ENCODE assay signal across 8 cellular contexts in the genomic region with DNA sequence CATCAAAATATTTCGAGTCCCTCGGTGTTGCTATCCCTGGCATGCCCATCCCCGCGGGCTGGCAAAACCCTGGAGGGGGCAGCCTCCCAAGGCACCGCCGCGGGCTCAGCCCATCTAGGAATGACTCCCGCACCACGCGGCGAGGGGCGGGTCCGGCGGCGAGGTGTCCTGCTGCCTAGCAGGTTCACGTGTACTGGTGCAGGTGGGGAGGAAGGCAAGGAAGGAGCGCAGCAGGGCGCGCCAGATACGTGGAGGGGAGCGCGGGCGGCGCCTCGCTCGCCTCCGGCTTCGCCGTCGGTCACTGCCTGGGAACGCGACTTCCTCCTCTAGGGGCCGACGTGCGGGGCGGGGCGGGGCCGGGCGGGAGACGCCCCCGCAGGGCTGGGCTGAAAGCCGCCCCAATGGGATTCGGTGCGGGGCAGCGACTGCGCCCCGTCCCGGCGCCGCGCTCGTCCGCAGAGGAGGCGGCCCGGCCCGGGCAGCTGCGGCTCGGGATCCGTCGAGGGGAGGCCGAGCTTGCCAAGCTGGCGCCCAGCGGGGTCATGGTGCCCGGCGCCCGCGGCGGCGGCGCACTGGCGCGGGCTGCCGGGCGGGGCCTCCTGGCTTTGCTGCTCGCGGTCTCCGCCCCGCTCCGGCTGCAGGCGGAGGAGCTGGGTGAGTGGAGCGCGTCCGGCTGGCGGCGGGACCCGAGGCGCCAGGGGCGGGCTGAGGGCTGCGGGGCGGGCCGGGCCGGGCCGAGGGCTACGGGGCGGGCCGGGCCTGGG. TPM values are rescaled to one million over a fixed set of nuclear protein-coding genes. Genes with fewer than 3 reads are reported as not detected.
A peak's percentile ranks its signal among the peaks of the same experiment; 100 is the strongest.
DNase-seq lines count a peak whose midpoint lies in the region; ATAC-seq, FAIRE-seq and TF ChIP-seq lines count a peak whose summit lies in the region.

Gene DCBLD1, plus strand, starts transcription at position 435 of the 764 bp plus-strand sequence. Its CDS starts 108 bp downstream, at position 543.

- H3K9me3 ChIP-seq in H1 (ENCODE audit: insufficient read depth in 2 of 2, low read depth in 1 of 2, low read length in 1 of 2), result peaks cover 5 to 8% of the 10 kb centered on the region in 2 experiments; a peak in 2 of 4 replicates

- no peak for TF ChIP-seq CTCF in AG10803 (conservative IDR thresholded peaks at IDR 0.05; ENCODE audit: low read length)
- no peak for TF ChIP-seq CTCF in H1 (IDR thresholded peaks at IDR 0.05; ENCODE audit: control extremely low read depth in 1 of 3, insufficient read depth in 1 of 3, low read depth in 1 of 3, low read length in 3 of 3)

- peaks cover 18% of the 10 kb centered on the region for H3K23me2 ChIP-seq in H1 (ENCODE audit: low read depth, low read length)

- peak; percentile 76 for DNase-seq in AG10803 (ENCODE audit: low read depth)
- peak; percentile 31 for DNase-seq in NCI-H748 treated with DMSO at 0.1 percent for 48 hours (lab: John Stamatoyannopoulos, UW)
- peak; percentile 66 for DNase-seq in activated CD8-positive, alpha-beta T cell treated with anti-CD3 and anti-CD28 coated beads, Interleukin-2, amount 10 ng/mL, durations not matched to agents 7 days and 5 days
- DNase-seq in H1 (ENCODE audit: low read depth in 1 of 2, low spot score in 2 of 2), result peak in 1 of 2 experiments; percentile 80
- peak; percentile 22 to 46 for DNase-seq in memory B cell (ENCODE audit: low spot score in 2 of 2)
- DNase-seq in stimulated activated CD8-positive, alpha-beta memory T cell treated with anti-CD3 and anti-CD28 coated beads, Interleukin-15, amount 100 ng/mL, for 4 hours (ENCODE audit: low read depth in 2 of 2), result peak; percentile 12 to 39

- peak within 1 kb of the TSS; percentile 83 for H3K18ac ChIP-seq in H1 (ENCODE audit: extremely low read depth, low read length)

- H4K20me1 ChIP-seq in H1 (replicated peaks in 1 of 2; ENCODE audit: control insufficient read depth in 1 of 2, insufficient read depth in 2 of 2, low read length in 2 of 2), result no peaks in the 10 kb centered on the region

- no peak for FAIRE-seq in H1 (lab: Jason Lieb, UNC)

- no peak within 1 kb of the TSS for H3K56ac ChIP-seq in H1 (replicated peaks; ENCODE audit: insufficient read length, low read depth, low read length)

- H3K9me3 Mint-ChIP-seq in activated CD8-positive, alpha-beta T cell treated with anti-CD3 and anti-CD28 coated beads, Interleukin-2, amount 10 ng/mL, durations not matched to agents 7 days and 5 days (ENCODE audit: insufficient read depth), result no peaks in the 10 kb centered on the region
- no peaks in the 10 kb centered on the region for H3K9me3 Mint-ChIP-seq in memory B cell

- peaks cover 7 to 10% (median 8%) of the 10 kb centered on the region in 4 experiments for H3K4me1 ChIP-seq in H1 (replicated peaks in 1 of 4; ENCODE audit: control insufficient read depth in 3 of 4, insufficient read depth in 4 of 4, low read length in 3 of 4)

- peak within 1 kb of the TSS; percentile 38; the same call in 1 of the 2 replicates for H2BK5ac ChIP-seq in H1 (ENCODE audit: low read depth, low read length)

- no peaks in the 10 kb centered on the region for H3K36me3 Mint-ChIP-seq in activated CD8-positive, alpha-beta T cell treated with anti-CD3 and anti-CD28 coated beads, Interleukin-2, amount 10 ng/mL, durations not matched to agents 7 days and 5 days (ENCODE audit: low read depth)
- peaks cover 3% of the 10 kb centered on the region for H3K36me3 Mint-ChIP-seq in memory B cell

- peak within 1 kb of the TSS; percentile 80 for H4K8ac ChIP-seq in H1 (ENCODE audit: extremely low read depth, insufficient read depth, low read length)

- no peak within 1 kb of the TSS for H3K23ac ChIP-seq in H1 (ENCODE audit: insufficient read length)

- no peak within 1 kb of the TSS for H3K27ac ChIP-seq in H1 (ENCODE audit: low read depth, low read length)

- no peaks in the 10 kb centered on the region for H3K79me1 ChIP-seq in H1 (ENCODE audit: low read depth, low read length)

- H4K91ac ChIP-seq in H1 (replicated peaks; ENCODE audit: insufficient read length, low read length), result no peak within 1 kb of the TSS

- peak within 1 kb of the TSS; percentile 48 for H3K27ac Mint-ChIP-seq in activated CD8-positive, alpha-beta T cell treated with anti-CD3 and anti-CD28 coated beads, Interleukin-2, amount 10 ng/mL, durations not matched to agents 7 days and 5 days
- peak within 1 kb of the TSS; percentile 29 for H3K27ac Mint-ChIP-seq in memory B cell

- no peak for TF ChIP-seq EP300 in H1 (IDR thresholded peaks at IDR 0.05; ENCODE audit: borderline replicate concordance in 1 of 2, low read depth in 2 of 2, low read length in 2 of 2)

- no peak within 1 kb of the TSS for H3K4ac ChIP-seq in H1 (replicated peaks; ENCODE audit: insufficient read length, low read depth, low read length)

- peak; percentile 71 for ATAC-seq in HG03108 (IDR thresholded peaks at IDR 0.05; ENCODE audit: unreplicated experiment)
- ATAC-seq in activated CD8-positive, alpha-beta T cell treated with anti-CD3 and anti-CD28 coated beads, Interleukin-2, amount 10 ng/mL, durations not matched to agents 7 days and 5 days, result peak; percentile 87
- ATAC-seq in memory B cell (ENCODE audit: low read depth), result peak; percentile 76

- H2BK15ac ChIP-seq in H1 (ENCODE audit: low read length), result no peak within 1 kb of the TSS

- no peak within 1 kb of the TSS for H2BK20ac ChIP-seq in H1 (ENCODE audit: low read length)

- peaks cover 47% of the 10 kb centered on the region for H3K27me3 Mint-ChIP-seq in activated CD8-positive, alpha-beta T cell treated with anti-CD3 and anti-CD28 coated beads, Interleukin-2, amount 10 ng/mL, durations not matched to agents 7 days and 5 days (ENCODE audit: low read depth)
- H3K27me3 Mint-ChIP-seq in memory B cell, result peaks cover 19% of the 10 kb centered on the region

- H4K5ac ChIP-seq in H1 (ENCODE audit: insufficient read length, low read depth, low read length), result no peak within 1 kb of the TSS

- no peaks in the 10 kb centered on the region for H3K79me2 ChIP-seq in H1 (ENCODE audit: control insufficient read depth in 1 of 2, insufficient read depth in 2 of 2, low read length in 2 of 2)

- POLR2A ChIA-PET in activated CD8-positive, alpha-beta T cell treated with anti-CD3 and anti-CD28 coated beads, Interleukin-2, amount 10 ng/mL, durations not matched to agents 7 days and 5 days (lab: Charles Lee), result interaction anchor here (0.7 to 1.9 kb wide), 3 partner anchors 65 to 120 kb away, joined by 3 to 7 read pairs (median 4); partner anchors contain the start of gene GOPC
- POLR2A ChIA-PET in H1 (lab: Charles Lee; ENCODE audit: partially characterized antibody), result interaction anchor here (0.5 to 2.1 kb wide), 4 partner anchors 9 to 291 kb away, joined by 4 to 6 read pairs (median 5); partner anchors contain the start of gene GOPC

- no peak within 1 kb of the TSS for H2BK120ac ChIP-seq in H1 (replicated peaks; ENCODE audit: low read depth, low read length)

- peak within 1 kb of the TSS; percentile 88 for H2AFZ ChIP-seq in H1 (ENCODE audit: low read length)

- peaks cover 0 to 3% (median 0%) of the 10 kb centered on the region in 4 experiments; a peak in 2 of 8 replicates for H3K36me3 ChIP-seq in H1 (ENCODE audit: control insufficient read depth in 2 of 4, insufficient read depth in 4 of 4, low read length in 3 of 4)

- TF ChIP-seq POLR2A in GM18951 (IDR thresholded peaks at IDR 0.05; ENCODE audit: extremely low read depth, insufficient read depth, insufficient read length) (peak; percentile 70), H1 (IDR thresholded peaks at IDR 0.05; ENCODE audit: control extremely low read depth in 1 of 2, low read depth in 2 of 2, low read length in 2 of 2) (peak in 1 of 2 experiments; percentile 53; a peak in 2 of 3 replicates)

- 2% methylated on average over 49 of the region's 96 CpGs; no CpG with 5 or more reads in 1 of the 2 experiments for WGBS in H1 (ENCODE audit: extremely low coverage in 1 of 2, insufficient coverage in 1 of 2, insufficient read length in 1 of 2, insufficient replicate concordance in 2 of 2, low coverage in 1 of 2, low lambda C conversion rate in 2 of 2, missing lambda C conversion rate in 1 of 2), 2 experiments

- H2AK5ac ChIP-seq in H1 (ENCODE audit: low read depth, low read length), result no peak within 1 kb of the TSS

- peak within 1 kb of the TSS; percentile 85 for H3K4me3 Mint-ChIP-seq in activated CD8-positive, alpha-beta T cell treated with anti-CD3 and anti-CD28 coated beads, Interleukin-2, amount 10 ng/mL, durations not matched to agents 7 days and 5 days
- peak within 1 kb of the TSS; percentile 83 for H3K4me3 Mint-ChIP-seq in memory B cell

- CTCF ChIA-PET in activated CD8-positive, alpha-beta T cell treated with anti-CD3 and anti-CD28 coated beads, Interleukin-2, amount 10 ng/mL, durations not matched to agents 7 days and 5 days (lab: Charles Lee), result interaction anchor here (0.8 to 5.7 kb wide), 10 partner anchors 14 to 123 kb away, joined by 3 to 42 read pairs (median 6); no protein-coding TSS in a partner anchor
- CTCF ChIA-PET in H1 (lab: Charles Lee; ENCODE audit: partially characterized antibody), result interaction anchor here (0.7 to 8.2 kb wide), 9 partner anchors 13 to 312 kb away, joined by 3 to 58 read pairs (median 5); no protein-coding TSS in a partner anchor

- peaks cover 18% of the 10 kb centered on the region for H3K4me1 Mint-ChIP-seq in activated CD8-positive, alpha-beta T cell treated with anti-CD3 and anti-CD28 coated beads, Interleukin-2, amount 10 ng/mL, durations not matched to agents 7 days and 5 days (ENCODE audit: low read depth)
- peaks cover 12% of the 10 kb centered on the region for H3K4me1 Mint-ChIP-seq in memory B cell

- peak within 1 kb of the TSS; percentile 43 to 87 (median 74) for H3K9ac ChIP-seq in H1 (replicated peaks in 1 of 4; ENCODE audit: extremely low read depth in 1 of 4, low read depth in 3 of 4, low read length in 3 of 4)

- H3K4me3 ChIP-seq in AG10803 (ENCODE audit: low read length) (peak within 1 kb of the TSS; percentile 88), H1 (ENCODE audit: extremely low read depth in 1 of 4, insufficient read depth in 2 of 4, low read depth in 3 of 4, low read length in 4 of 4) (peak within 1 kb of the TSS; percentile 60 to 96 (median 71))

- TF ChIP-seq RAD21 in H1 (IDR thresholded peaks at IDR 0.05 in 1 of 2, conservative IDR thresholded peaks at IDR 0.05 in 1 of 2; ENCODE audit: low read depth in 2 of 2, low read length in 2 of 2), result no peak

- H2BK12ac ChIP-seq in H1 (ENCODE audit: low read depth, low read length), result no peak within 1 kb of the TSS; the same call in 1 of the 2 replicates

- H3K4me2 ChIP-seq in H1 (ENCODE audit: insufficient read depth in 1 of 2, low read depth in 2 of 2, low read length in 2 of 2), result peak within 1 kb of the TSS; percentile 87 to 97

- in situ Hi-C loops in GM18951 (cut with MboI; ENCODE audit: low sequenced_read_pairs, unreplicated experiment), result no loop called here

- no peak within 1 kb of the TSS for H3K14ac ChIP-seq in H1 (ENCODE audit: insufficient read length)

- peaks cover 0 to 27% (median 20%) of the 10 kb centered on the region in 4 experiments; a peak in 6 of 7 replicates for H3K27me3 ChIP-seq in H1 (replicated peaks in 1 of 4; ENCODE audit: control insufficient read depth in 3 of 4, extremely low read depth in 1 of 4, insufficient read depth in 3 of 4, low read length in 3 of 4)

RNA-seq across cellular contexts. Expression of gene DCBLD1, which starts in this region (rescaled TPM):
- 1 to 10 TPM; 2.5 to 4.3 TPM for total RNA-seq in activated CD8-positive, alpha-beta T cell treated with anti-CD3 and anti-CD28 coated beads, Interleukin-2, amount 10 ng/mL, durations not matched to agents 7 days and 5 days
- total RNA-seq in H1 (2021; fragmentation: NEBNext Ultra II Directional; extraction: Animal tissue kit (Norgen Biotek cat#: 25700)), result 7.9 and 11.2 TPM in 2 replicates
- polyA plus RNA-seq in H1 (2011; rRNA removed), result 3.7 and 3.9 TPM in 2 replicates
- polyA plus RNA-seq in H1 (2011; cell fraction: cytosol; rRNA removed), result 5.0 TPM
- 4.1 TPM for polyA plus RNA-seq in H1 (2011; cell fraction: nucleus; rRNA removed)
- polyA plus RNA-seq in H1 (2012, experiment 1 of 2), result 5.2 to 8.4 TPM (median 6.1 TPM) in 4 replicates
- polyA plus RNA-seq in H1 (2012, experiment 2 of 2), result 1.8 TPM
- 13.1 TPM for polyA plus RNA-seq in H1 (2013, experiment 1 of 2)
- polyA plus RNA-seq in H1 (2013, experiment 2 of 2), result 15.7 TPM
- polyA minus RNA-seq in H1 (2011; rRNA and poly(A)+ RNA removed), result 7.0 and 7.7 TPM in 2 replicates
- polyA minus RNA-seq in H1 (2011; cell fraction: cytosol; rRNA and poly(A)+ RNA removed), result 7.5 TPM
- 8.0 TPM for polyA minus RNA-seq in H1 (2011; cell fraction: nucleus; rRNA and poly(A)+ RNA removed)
